In the genomic region with DNA sequence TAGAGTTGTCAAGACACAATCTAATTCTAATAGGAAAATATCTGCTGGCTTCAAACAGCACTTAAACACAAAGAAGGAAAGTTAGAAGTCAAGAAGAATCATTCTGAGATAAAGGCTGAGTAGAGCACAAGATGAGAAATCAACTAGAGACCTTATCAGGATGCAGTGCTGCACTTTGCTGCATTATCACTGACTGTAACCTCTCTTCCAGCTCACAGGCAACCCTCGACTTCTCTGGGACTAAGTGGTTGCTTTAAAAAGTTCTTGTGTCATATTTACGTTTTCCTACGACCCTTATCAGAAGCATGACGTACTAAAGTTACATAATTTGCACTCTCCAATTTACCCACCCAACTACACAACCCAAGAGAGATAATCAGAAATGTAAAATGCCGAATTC, we compare ENCODE assay signal across 17 cellular contexts.
DNase-seq lines count a peak whose midpoint lies in the region; FAIRE-seq and TF ChIP-seq lines count a peak whose summit lies in the region.
"Had no signal": no experiment of that assay in that cellular context is flagged by ENCODE, and none has a peak within 500 bp of the region (broad histone marks: within the 10 kb centered on the region; RNA-seq: fewer than 3 reads in every experiment).

No MANE protein-coding gene starts in this region.

- peaks cover 30% of the 10 kb centered on the region for H3K4me1 Mint-ChIP-seq in nephron progenitor cell

- H3K36me3 Mint-ChIP-seq in nephron progenitor cell (ENCODE audit: low read depth) = peaks cover 14% of the 10 kb centered on the region

- H3K4me3 ChIP-seq in HEK293 (ENCODE audit: low read depth, low read length) (no peak overlapping the region), vagina (no peak overlapping the region)
- H3K4me3 ChIP-seq: BLaER1 had no signal

- H3K4me3 Mint-ChIP-seq in nephron progenitor cell = no peak overlapping the region
- H3K4me3 Mint-ChIP-seq: CD14-positive monocyte; CD4-positive, alpha-beta memory T cell; H9 had no signal

- TF ChIP-seq CTCF in HEK293 (tag by site-specific recombination; IDR thresholded peaks at IDR 0.05) (no peak), nephron progenitor cell (IDR thresholded peaks at IDR 0.05) (no peak), vagina (IDR thresholded peaks at IDR 0.05) (no peak)

- TF ChIP-seq POLR2A in GM12892 (IDR thresholded peaks at IDR 0.05; ENCODE audit: low read depth, low read length) = no peak
- no peak for TF ChIP-seq POLR2A in vagina (IDR thresholded peaks at IDR 0.05)

- H3K9me3 Mint-ChIP-seq in nephron progenitor cell = no peaks in the 10 kb centered on the region
- H3K9me3 Mint-ChIP-seq: CD14-positive monocyte; CD4-positive, alpha-beta memory T cell; H9 had no signal

- POLR2A ChIA-PET in HEK293 (lab: Yijun Ruan, JAX) = no interaction called here

- no peaks in the 10 kb centered on the region for H3K27me3 Mint-ChIP-seq in nephron progenitor cell (ENCODE audit: low read depth, poor library complexity)
- H3K27me3 Mint-ChIP-seq: CD4-positive, alpha-beta memory T cell had no signal

- H3K27me3 ChIP-seq in vagina = no peaks in the 10 kb centered on the region
- H3K27me3 ChIP-seq: BLaER1 had no signal

- peak; percentile 27 for FAIRE-seq in GM12892 (lab: Jason Lieb, UNC)

- intact Hi-C loops in vagina (cut with DNase I) = no loop called here

- DNase-seq in NCI-H510A treated with DMSO at 0.1 percent for 48 hours (lab: John Stamatoyannopoulos, UW) = peak; percentile 4
- no peak for DNase-seq in NCI-H510A (lab: John Stamatoyannopoulos, UW)
- no peak for DNase-seq in GM12892 (ENCODE audit: insufficient read length)
- DNase-seq in nephron progenitor cell = no peak
- no peak for DNase-seq in amygdala (lab: John Stamatoyannopoulos, UW)
- DNase-seq in vagina (ENCODE audit: extremely low spot score in 2 of 2) = no peak
- DNase-seq: 8988T; CD4-positive, alpha-beta memory T cell; DMS153; DMS79; GDM1; GOT3; H9 had no signal

- H3K27ac ChIP-seq in HEK293 (ENCODE audit: extremely low read depth, low read depth, low read length) = no peak overlapping the region
- H3K27ac ChIP-seq in vagina = no peak overlapping the region
- H3K27ac ChIP-seq: BLaER1, HL-60 had no signal

- H3K9me3 ChIP-seq in HEK293 (ENCODE audit: control insufficient read depth, insufficient read depth, low read depth, low read length) (no peaks in the 10 kb centered on the region), vagina (no peaks in the 10 kb centered on the region)
- H3K9me3 ChIP-seq: BLaER1 had no signal

- peak overlapping the region; percentile 34 for H3K27ac Mint-ChIP-seq in nephron progenitor cell
- H3K27ac Mint-ChIP-seq: CD14-positive monocyte; CD4-positive, alpha-beta memory T cell; H9 had no signal

- H3K36me3 ChIP-seq in HEK293 (ENCODE audit: control insufficient read depth in 2 of 2, insufficient read depth in 1 of 2, low read length in 2 of 2) (no peaks in the 10 kb centered on the region), vagina (no peaks in the 10 kb centered on the region)
- H3K36me3 ChIP-seq: BLaER1 had no signal

- H3K4me1 ChIP-seq in HEK293 (ENCODE audit: control insufficient read depth, insufficient read depth, low read length) (peaks cover 10% of the 10 kb centered on the region), vagina (peaks cover 16% of the 10 kb centered on the region)
- H3K4me1 ChIP-seq: BLaER1 had no signal

- CTCF ChIA-PET in HEK293 (lab: Yijun Ruan, JAX) = no interaction called here

TF ChIP-seq in HEK293, 187 proteins besides CTCF, POLR2A, EP300 and RAD21:
- no peak for TF ChIP-seq YY1 (tag by site-specific recombination; IDR thresholded peaks at IDR 0.05)
- no peak for TF ChIP-seq ZNF202 (tag by site-specific recombination; IDR thresholded peaks at IDR 0.05; ENCODE audit: borderline replicate concordance)
- TF ChIP-seq ZNF549 (tag by site-specific recombination; IDR thresholded peaks at IDR 0.05) = peak; percentile 89
- TF ChIP-seq ZNF114 (tag by site-specific recombination; IDR thresholded peaks at IDR 0.05) = no peak
- TF ChIP-seq, protein P1, sequence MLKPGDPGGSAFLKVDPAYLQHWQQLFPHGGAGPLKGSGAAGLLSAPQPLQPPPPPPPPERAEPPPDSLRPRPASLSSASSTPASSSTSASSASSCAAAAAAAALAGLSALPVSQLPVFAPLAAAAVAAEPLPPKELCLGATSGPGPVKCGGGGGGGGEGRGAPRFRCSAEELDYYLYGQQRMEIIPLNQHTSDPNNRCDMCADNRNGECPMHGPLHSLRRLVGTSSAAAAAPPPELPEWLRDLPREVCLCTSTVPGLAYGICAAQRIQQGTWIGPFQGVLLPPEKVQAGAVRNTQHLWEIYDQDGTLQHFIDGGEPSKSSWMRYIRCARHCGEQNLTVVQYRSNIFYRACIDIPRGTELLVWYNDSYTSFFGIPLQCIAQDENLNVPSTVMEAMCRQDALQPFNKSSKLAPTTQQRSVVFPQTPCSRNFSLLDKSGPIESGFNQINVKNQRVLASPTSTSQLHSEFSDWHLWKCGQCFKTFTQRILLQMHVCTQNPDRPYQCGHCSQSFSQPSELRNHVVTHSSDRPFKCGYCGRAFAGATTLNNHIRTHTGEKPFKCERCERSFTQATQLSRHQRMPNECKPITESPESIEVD (tag by site-specific recombination; IDR thresholded peaks at IDR 0.05) = 0 out of 2 replicates have a peak, but pooled peaks have one; percentile 7
- TF ChIP-seq, protein P2, sequence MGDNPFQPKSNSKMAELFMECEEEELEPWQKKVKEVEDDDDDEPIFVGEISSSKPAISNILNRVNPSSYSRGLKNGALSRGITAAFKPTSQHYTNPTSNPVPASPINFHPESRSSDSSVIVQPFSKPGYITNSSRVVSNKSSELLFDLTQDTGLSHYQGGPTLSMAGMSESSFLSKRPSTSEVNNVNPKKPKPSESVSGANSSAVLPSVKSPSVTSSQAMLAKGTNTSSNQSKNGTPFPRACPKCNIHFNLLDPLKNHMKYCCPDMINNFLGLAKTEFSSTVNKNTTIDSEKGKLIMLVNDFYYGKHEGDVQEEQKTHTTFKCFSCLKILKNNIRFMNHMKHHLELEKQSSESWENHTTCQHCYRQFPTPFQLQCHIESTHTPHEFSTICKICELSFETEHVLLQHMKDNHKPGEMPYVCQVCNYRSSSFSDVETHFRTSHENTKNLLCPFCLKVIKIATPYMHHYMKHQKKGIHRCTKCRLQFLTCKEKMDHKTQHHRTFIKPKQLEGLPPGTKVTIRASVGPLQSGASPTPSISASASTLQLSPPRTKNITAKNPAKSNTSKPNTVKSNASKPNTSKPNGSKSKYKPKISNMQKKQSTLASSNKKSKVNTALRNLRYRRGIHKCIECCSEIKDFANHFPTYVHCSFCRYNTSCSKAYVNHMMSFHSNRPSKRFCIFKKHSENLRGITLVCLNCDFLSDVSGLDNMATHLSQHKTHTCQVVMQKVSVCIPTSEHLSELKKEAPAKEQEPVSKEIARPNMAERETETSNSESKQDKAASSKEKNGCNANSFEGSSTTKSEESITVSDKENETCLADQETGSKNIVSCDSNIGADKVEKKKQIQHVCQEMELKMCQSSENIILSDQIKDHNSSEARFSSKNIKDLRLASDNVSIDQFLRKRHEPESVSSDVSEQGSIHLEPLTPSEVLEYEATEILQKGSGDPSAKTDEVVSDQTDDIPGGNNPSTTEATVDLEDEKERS (tag by site-specific recombination; IDR thresholded peaks at IDR 0.05) = no peak
- TF ChIP-seq, protein P3, sequence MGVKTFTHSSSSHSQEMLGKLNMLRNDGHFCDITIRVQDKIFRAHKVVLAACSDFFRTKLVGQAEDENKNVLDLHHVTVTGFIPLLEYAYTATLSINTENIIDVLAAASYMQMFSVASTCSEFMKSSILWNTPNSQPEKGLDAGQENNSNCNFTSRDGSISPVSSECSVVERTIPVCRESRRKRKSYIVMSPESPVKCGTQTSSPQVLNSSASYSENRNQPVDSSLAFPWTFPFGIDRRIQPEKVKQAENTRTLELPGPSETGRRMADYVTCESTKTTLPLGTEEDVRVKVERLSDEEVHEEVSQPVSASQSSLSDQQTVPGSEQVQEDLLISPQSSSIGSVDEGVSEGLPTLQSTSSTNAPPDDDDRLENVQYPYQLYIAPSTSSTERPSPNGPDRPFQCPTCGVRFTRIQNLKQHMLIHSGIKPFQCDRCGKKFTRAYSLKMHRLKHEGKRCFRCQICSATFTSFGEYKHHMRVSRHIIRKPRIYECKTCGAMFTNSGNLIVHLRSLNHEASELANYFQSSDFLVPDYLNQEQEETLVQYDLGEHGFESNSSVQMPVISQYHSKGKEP (tag by site-specific recombination; IDR thresholded peaks at IDR 0.05) = peak; percentile 39; the same call in 1 of the 2 replicates
- TF ChIP-seq OVOL3 (tag by site-specific recombination; IDR thresholded peaks at IDR 0.05) = no peak
- no peak for TF ChIP-seq BCL11A (tag by site-specific recombination; IDR thresholded peaks at IDR 0.05; ENCODE audit: low read depth)
- TF ChIP-seq ZNF629 (tag by site-specific recombination; IDR thresholded peaks at IDR 0.05) = peak; percentile 55
- no peak for TF ChIP-seq ZNF341 (tag by site-specific recombination; IDR thresholded peaks at IDR 0.05; ENCODE audit: low read depth)
